Comparison of ENCODE assay signal across 8 cellular contexts in the genomic region with DNA sequence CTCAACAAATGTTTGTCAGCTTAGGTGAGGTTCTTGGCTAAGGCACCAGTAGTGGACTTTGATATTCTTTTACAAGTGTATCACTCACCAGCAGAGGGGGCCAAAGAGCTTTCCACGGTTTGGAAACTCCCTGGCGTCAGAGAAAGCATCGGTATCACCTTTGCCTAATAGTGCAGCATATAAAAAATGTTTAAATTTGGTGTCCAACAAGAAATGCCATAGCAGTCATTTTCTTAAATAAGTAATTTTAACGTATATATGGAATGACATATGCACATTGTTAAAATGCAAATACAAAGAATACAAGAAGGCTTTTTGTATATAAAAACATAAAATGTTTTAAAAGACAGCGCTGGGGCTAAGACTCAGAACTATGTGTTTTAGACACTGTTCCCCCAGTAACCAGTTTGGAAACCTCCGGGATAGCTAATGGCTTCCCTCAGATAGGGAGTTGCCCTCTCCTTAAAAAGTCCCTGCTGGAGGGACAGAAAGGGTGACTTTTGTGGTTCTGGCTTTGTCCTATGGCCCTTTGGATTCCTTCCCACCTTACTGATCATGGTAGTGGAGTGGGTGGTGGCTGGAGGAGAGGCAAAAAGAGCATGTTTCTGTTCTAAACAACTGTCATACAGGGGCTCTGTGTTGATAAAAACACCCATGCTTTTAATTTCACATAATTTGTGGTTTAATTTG.
DNase-seq lines count a peak whose midpoint lies in the region; ATAC-seq and TF ChIP-seq lines count a peak whose summit lies in the region.

No MANE protein-coding gene starts in this region.

- 13 to 23% methylated on average over 6 of the region's 6 CpGs for WGBS in heart right ventricle, 2 donors

- H3K4me3 ChIP-seq in adipocyte (ENCODE audit: low read length), result peak overlapping the region; percentile 55
- peak overlapping the region in 6 of 10 donors; percentile 0 to 37 (median 17) for H3K4me3 ChIP-seq in heart right ventricle

- H3K4me1 ChIP-seq in adipocyte (ENCODE audit: control insufficient read depth, insufficient read depth, low read length), result peaks cover 5% of the 10 kb centered on the region
- H3K4me1 ChIP-seq in heart right ventricle, result peaks cover 3 to 13% (median 8%) of the 10 kb centered on the region in 9 donors

- no peaks in the 10 kb centered on the region for H3K36me3 ChIP-seq in adipocyte (ENCODE audit: control insufficient read depth, insufficient read depth, low read length, severe bottlenecking)
- H3K36me3 ChIP-seq in heart right ventricle, result no peaks in the 10 kb centered on the region

- intact Hi-C loops in heart right ventricle (cut with DNase I), result loop anchor here in 9 of 10 donors (2.0 to 10.0 kb wide), 13 partner anchors 134 to 1164 kb away; partner anchors contain the start of gene PLK2 (in 4 of the 9)

- peak overlapping the region in 5 of 10 donors; percentile 18 to 58 (median 23) for H3K27ac ChIP-seq in heart right ventricle

- ATAC-seq in heart right ventricle, result peak; percentile 81 to 95 (median 92)
- ATAC-seq in GM21360 (IDR thresholded peaks at IDR 0.05; ENCODE audit: unreplicated experiment), result no peak

- peak overlapping the region; percentile 74 for H3K9ac ChIP-seq in adipocyte (ENCODE audit: low read length)

- DNase-seq in Daoy (ENCODE audit: low read depth) (peak; percentile 91), HCEC 1CT (peak; percentile 70), NCI-H1105 (lab: John Stamatoyannopoulos, UW) (peak; percentile 61), T follicular helper cell (ENCODE audit: low read depth) (peak; percentile 81), adipocyte (ENCODE audit: low read depth) (peak; percentile 97), heart right ventricle (peak; percentile 41 to 91), putamen (ENCODE audit: low spot score) (peak; percentile 84)

- H3K27me3 ChIP-seq in adipocyte (replicated peaks; ENCODE audit: control insufficient read depth, insufficient read depth, low read length) (no peaks in the 10 kb centered on the region), heart right ventricle (no peaks in the 10 kb centered on the region)

- H3K9me3 ChIP-seq in adipocyte (ENCODE audit: control insufficient read depth, low read length) (no peaks in the 10 kb centered on the region), heart right ventricle (no peaks in the 10 kb centered on the region)

- peak; percentile 74 to 89 (median 85) for TF ChIP-seq CTCF in heart right ventricle (IDR thresholded peaks at IDR 0.05)
